1 cellular context compared by ENCODE assay signal in the genomic region with DNA sequence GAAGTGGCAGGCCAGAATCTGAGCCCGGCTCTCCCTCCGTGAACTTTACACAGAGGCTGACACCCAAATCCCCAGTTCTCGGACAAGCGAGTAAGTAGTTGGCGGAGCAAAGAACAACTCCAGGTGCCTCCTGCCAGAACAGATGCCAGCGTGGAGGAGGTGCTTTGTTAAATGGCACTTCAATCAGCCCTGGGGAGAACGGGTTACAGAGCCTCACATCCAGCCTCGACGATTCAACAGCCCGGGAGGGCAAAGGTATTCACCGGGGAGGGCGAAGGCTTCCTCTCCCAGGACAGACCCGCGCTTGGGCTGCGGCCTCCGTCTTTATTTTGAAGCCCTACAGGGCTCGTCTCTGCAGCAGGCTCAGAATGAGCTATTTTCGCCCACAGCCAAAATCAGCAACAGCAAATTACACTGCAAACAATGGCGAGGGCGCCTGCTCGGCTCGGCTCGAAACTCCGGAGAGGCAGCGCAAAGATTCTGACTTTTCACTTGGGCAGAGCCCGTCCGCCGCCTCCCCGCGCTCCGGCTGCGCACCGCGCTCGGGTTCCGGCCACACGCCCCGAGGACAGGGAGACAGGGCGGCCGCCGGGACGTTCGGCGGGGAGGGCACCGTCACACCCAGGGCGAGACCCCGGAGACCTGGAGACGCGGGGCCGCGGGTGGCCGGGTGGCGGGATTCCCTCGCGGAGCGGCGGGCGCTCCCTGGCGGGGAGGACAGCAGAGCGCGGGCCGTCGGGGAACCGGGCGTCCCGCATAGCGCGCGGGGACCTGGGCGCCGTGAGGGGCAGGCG.
A peak's percentile ranks its signal among the peaks of the same experiment; 100 is the strongest.
TF ChIP-seq lines count a peak whose summit lies in the region.

No MANE protein-coding gene starts in this region.

TF ChIP-seq in HEK293, 187 proteins besides CTCF, POLR2A, EP300 and RAD21 (continued from another document and continues in another):
- TF ChIP-seq ELK4 (IDR thresholded peaks at IDR 0.05; ENCODE audit: borderline replicate concordance, low read depth, low read length) (no peak), ZNF645 (tag by site-specific recombination; IDR thresholded peaks at IDR 0.05) (no peak), ZNF660 (tag by site-specific recombination; IDR thresholded peaks at IDR 0.05) (0 out of 2 replicates have a peak, but pooled peaks have one; percentile 56), ZNF211 (tag by site-specific recombination; IDR thresholded peaks at IDR 0.05; ENCODE audit: low read depth) (no peak), ZNF610 (tag by site-specific recombination; IDR thresholded peaks at IDR 0.05; ENCODE audit: borderline replicate concordance) (no peak), PATZ1 (tag by site-specific recombination; IDR thresholded peaks at IDR 0.05) (no peak), RBAK (tag by site-specific recombination; IDR thresholded peaks at IDR 0.05) (no peak), MYNN (tag by site-specific recombination; IDR thresholded peaks at IDR 0.05; ENCODE audit: borderline replicate concordance) (no peak), ZFP41 (tag by site-specific recombination; IDR thresholded peaks at IDR 0.05; ENCODE audit: borderline replicate concordance) (no peak), ZNF571 (tag by site-specific recombination; IDR thresholded peaks at IDR 0.05) (no peak), HOXC10 (CRISPR knock-in tag; IDR thresholded peaks at IDR 0.05) (no peak), ZSCAN16 (tag by site-specific recombination; IDR thresholded peaks at IDR 0.05) (no peak), REST (tag by site-specific recombination; IDR thresholded peaks at IDR 0.05) (no peak), ZNF626 (tag by site-specific recombination; IDR thresholded peaks at IDR 0.05) (no peak), ZNF132 (tag by site-specific recombination; IDR thresholded peaks at IDR 0.05; ENCODE audit: borderline replicate concordance) (no peak), ZNF23 (tag by site-specific recombination; IDR thresholded peaks at IDR 0.05; ENCODE audit: borderline replicate concordance) (no peak), ZSCAN30 (tag by site-specific recombination; IDR thresholded peaks at IDR 0.05) (0 out of 2 replicates have a peak, but pooled peaks have one; percentile 44), ZNF280C (tag by site-specific recombination; IDR thresholded peaks at IDR 0.05) (no peak), ZBTB26 (tag by site-specific recombination; optimal IDR thresholded peaks at IDR 0.05) (peak; percentile 84), ZNF26 (tag by site-specific recombination; IDR thresholded peaks at IDR 0.05) (no peak), ZNF174 (tag by site-specific recombination; IDR thresholded peaks at IDR 0.05) (0 out of 2 replicates have a peak, but pooled peaks have one; percentile 64), ZNF10 (tag by site-specific recombination; IDR thresholded peaks at IDR 0.05) (no peak), ZBTB21 (tag by site-specific recombination; IDR thresholded peaks at IDR 0.05) (no peak), YY1 (tag by site-specific recombination; IDR thresholded peaks at IDR 0.05) (peak; percentile 40; the same call in 1 of the 2 replicates), ZNF624 (tag by site-specific recombination; IDR thresholded peaks at IDR 0.05) (no peak), ZNF777 (tag by site-specific recombination; IDR thresholded peaks at IDR 0.05; ENCODE audit: borderline replicate concordance) (no peak), ZNF155 (tag by site-specific recombination; IDR thresholded peaks at IDR 0.05) (no peak), ZSCAN23 (tag by site-specific recombination; IDR thresholded peaks at IDR 0.05) (no peak), SALL2 (tag by site-specific recombination; IDR thresholded peaks at IDR 0.05; ENCODE audit: borderline replicate concordance) (no peak), ZNF398 (tag by site-specific recombination; IDR thresholded peaks at IDR 0.05) (peak; percentile 77), REPIN1 (tag by site-specific recombination; IDR thresholded peaks at IDR 0.05; ENCODE audit: low read depth) (no peak), ZNF704 (tag by site-specific recombination; IDR thresholded peaks at IDR 0.05) (no peak), ZFP37 (tag by site-specific recombination; IDR thresholded peaks at IDR 0.05) (no peak), EGR2 (tag by site-specific recombination; IDR thresholded peaks at IDR 0.05; ENCODE audit: low read depth) (no peak), HOXA7 (CRISPR knock-in tag; IDR thresholded peaks at IDR 0.05; ENCODE audit: borderline replicate concordance) (no peak)
- TF ChIP-seq, protein P1, sequence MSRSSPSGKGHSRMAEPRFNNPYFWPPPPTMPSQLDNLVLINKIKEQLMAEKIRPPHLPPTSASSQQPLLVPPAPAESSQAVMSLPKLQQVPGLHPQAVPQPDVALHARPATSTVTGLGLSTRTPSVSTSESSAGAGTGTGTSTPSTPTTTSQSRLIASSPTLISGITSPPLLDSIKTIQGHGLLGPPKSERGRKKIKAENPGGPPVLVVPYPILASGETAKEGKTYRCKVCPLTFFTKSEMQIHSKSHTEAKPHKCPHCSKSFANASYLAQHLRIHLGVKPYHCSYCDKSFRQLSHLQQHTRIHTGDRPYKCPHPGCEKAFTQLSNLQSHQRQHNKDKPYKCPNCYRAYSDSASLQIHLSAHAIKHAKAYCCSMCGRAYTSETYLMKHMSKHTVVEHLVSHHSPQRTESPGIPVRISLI (tag by site-specific recombination; IDR thresholded peaks at IDR 0.05) = no peak
